1 cellular context compared by ENCODE assay signal in genomic region chr2:74372674-74373073, GRCh38.
TF ChIP-seq lines count a peak whose summit lies in the region.

No MANE protein-coding gene starts in this region.

TF ChIP-seq in GM23338, 12 proteins besides CTCF, POLR2A, EP300 and RAD21:
- TF ChIP-seq NANOG (IDR thresholded peaks at IDR 0.05; ENCODE audit: borderline replicate concordance) (no peak), POLR2AphosphoS5 (IDR thresholded peaks at IDR 0.05; ENCODE audit: low read depth) (no peak), STAT1 (IDR thresholded peaks at IDR 0.05; ENCODE audit: unreplicated experiment) (no peak), ZNF331 (CRISPR knock-in tag; IDR thresholded peaks at IDR 0.05; ENCODE audit: low read depth) (no peak), EZH2 (IDR thresholded peaks at IDR 0.05; ENCODE audit: low read depth, unreplicated experiment) (no peak), JUNB (IDR thresholded peaks at IDR 0.05; ENCODE audit: unreplicated experiment) (no peak), ZNF114 (CRISPR knock-in tag; IDR thresholded peaks at IDR 0.05) (no peak), CREB1 (CRISPR knock-in tag; IDR thresholded peaks at IDR 0.05; ENCODE audit: low read depth) (no peak)
- TF ChIP-seq, protein P1, sequence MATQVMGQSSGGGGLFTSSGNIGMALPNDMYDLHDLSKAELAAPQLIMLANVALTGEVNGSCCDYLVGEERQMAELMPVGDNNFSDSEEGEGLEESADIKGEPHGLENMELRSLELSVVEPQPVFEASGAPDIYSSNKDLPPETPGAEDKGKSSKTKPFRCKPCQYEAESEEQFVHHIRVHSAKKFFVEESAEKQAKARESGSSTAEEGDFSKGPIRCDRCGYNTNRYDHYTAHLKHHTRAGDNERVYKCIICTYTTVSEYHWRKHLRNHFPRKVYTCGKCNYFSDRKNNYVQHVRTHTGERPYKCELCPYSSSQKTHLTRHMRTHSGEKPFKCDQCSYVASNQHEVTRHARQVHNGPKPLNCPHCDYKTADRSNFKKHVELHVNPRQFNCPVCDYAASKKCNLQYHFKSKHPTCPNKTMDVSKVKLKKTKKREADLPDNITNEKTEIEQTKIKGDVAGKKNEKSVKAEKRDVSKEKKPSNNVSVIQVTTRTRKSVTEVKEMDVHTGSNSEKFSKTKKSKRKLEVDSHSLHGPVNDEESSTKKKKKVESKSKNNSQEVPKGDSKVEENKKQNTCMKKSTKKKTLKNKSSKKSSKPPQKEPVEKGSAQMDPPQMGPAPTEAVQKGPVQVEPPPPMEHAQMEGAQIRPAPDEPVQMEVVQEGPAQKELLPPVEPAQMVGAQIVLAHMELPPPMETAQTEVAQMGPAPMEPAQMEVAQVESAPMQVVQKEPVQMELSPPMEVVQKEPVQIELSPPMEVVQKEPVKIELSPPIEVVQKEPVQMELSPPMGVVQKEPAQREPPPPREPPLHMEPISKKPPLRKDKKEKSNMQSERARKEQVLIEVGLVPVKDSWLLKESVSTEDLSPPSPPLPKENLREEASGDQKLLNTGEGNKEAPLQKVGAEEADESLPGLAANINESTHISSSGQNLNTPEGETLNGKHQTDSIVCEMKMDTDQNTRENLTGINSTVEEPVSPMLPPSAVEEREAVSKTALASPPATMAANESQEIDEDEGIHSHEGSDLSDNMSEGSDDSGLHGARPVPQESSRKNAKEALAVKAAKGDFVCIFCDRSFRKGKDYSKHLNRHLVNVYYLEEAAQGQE (IDR thresholded peaks at IDR 0.05; ENCODE audit: unreplicated experiment), result no peak
- TF ChIP-seq, protein P2, sequence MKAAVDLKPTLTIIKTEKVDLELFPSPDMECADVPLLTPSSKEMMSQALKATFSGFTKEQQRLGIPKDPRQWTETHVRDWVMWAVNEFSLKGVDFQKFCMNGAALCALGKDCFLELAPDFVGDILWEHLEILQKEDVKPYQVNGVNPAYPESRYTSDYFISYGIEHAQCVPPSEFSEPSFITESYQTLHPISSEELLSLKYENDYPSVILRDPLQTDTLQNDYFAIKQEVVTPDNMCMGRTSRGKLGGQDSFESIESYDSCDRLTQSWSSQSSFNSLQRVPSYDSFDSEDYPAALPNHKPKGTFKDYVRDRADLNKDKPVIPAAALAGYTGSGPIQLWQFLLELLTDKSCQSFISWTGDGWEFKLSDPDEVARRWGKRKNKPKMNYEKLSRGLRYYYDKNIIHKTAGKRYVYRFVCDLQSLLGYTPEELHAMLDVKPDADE (IDR thresholded peaks at IDR 0.05), result no peak
- TF ChIP-seq, protein P3, sequence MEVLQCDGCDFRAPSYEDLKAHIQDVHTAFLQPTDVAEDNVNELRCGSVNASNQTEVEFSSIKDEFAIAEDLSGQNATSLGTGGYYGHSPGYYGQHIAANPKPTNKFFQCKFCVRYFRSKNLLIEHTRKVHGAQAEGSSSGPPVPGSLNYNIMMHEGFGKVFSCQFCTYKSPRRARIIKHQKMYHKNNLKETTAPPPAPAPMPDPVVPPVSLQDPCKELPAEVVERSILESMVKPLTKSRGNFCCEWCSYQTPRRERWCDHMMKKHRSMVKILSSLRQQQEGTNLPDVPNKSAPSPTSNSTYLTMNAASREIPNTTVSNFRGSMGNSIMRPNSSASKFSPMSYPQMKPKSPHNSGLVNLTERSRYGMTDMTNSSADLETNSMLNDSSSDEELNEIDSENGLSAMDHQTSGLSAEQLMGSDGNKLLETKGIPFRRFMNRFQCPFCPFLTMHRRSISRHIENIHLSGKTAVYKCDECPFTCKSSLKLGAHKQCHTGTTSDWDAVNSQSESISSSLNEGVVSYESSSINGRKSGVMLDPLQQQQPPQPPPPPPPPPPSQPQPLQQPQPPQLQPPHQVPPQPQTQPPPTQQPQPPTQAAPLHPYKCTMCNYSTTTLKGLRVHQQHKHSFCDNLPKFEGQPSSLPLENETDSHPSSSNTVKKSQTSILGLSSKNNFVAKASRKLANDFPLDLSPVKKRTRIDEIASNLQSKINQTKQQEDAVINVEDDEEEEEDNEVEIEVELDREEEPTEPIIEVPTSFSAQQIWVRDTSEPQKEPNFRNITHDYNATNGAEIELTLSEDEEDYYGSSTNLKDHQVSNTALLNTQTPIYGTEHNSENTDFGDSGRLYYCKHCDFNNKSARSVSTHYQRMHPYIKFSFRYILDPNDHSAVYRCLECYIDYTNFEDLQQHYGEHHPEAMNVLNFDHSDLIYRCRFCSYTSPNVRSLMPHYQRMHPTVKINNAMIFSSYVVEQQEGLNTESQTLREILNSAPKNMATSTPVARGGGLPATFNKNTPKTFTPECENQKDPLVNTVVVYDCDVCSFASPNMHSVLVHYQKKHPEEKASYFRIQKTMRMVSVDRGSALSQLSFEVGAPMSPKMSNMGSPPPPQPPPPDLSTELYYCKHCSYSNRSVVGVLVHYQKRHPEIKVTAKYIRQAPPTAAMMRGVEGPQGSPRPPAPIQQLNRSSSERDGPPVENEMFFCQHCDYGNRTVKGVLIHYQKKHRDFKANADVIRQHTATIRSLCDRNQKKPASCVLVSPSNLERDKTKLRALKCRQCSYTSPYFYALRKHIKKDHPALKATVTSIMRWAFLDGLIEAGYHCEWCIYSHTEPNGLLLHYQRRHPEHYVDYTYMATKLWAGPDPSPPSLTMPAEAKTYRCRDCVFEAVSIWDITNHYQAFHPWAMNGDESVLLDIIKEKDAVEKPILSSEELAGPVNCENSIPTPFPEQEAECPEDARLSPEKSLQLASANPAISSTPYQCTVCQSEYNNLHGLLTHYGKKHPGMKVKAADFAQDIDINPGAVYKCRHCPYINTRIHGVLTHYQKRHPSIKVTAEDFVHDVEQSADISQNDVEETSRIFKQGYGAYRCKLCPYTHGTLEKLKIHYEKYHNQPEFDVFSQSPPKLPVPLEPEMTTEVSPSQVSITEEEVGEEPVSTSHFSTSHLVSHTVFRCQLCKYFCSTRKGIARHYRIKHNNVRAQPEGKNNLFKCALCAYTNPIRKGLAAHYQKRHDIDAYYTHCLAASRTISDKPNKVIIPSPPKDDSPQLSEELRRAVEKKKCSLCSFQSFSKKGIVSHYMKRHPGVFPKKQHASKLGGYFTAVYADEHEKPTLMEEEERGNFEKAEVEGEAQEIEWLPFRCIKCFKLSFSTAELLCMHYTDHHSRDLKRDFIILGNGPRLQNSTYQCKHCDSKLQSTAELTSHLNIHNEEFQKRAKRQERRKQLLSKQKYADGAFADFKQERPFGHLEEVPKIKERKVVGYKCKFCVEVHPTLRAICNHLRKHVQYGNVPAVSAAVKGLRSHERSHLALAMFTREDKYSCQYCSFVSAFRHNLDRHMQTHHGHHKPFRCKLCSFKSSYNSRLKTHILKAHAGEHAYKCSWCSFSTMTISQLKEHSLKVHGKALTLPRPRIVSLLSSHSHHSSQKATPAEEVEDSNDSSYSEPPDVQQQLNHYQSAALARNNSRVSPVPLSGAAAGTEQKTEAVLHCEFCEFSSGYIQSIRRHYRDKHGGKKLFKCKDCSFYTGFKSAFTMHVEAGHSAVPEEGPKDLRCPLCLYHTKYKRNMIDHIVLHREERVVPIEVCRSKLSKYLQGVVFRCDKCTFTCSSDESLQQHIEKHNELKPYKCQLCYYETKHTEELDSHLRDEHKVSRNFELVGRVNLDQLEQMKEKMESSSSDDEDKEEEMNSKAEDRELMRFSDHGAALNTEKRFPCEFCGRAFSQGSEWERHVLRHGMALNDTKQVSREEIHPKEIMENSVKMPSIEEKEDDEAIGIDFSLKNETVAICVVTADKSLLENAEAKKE (CRISPR knock-in tag; IDR thresholded peaks at IDR 0.05), result no peak
